In genomic region chr16:46691720-46692119, GRCh38 we compare ENCODE assay signal across 1 cellular context.
TF ChIP-seq lines count a peak whose summit lies in the region.

No MANE protein-coding gene starts in this region.

TF ChIP-seq in GM12878, 131 proteins besides CTCF, POLR2A, EP300 and RAD21:
- TF ChIP-seq YY1 (IDR thresholded peaks at IDR 0.05; ENCODE audit: low read depth, low read length): no peak
- no peak for TF ChIP-seq STAT3 (IDR thresholded peaks at IDR 0.05; ENCODE audit: low read depth, low read length)
- TF ChIP-seq IKZF2 (IDR thresholded peaks at IDR 0.05): peak; percentile 42 to 46; a peak in 2 of 4 replicates
- TF ChIP-seq ATF7 (IDR thresholded peaks at IDR 0.05; ENCODE audit: low read depth): no peak
- TF ChIP-seq SPI1 (IDR thresholded peaks at IDR 0.05; ENCODE audit: borderline replicate concordance, insufficient read depth, low read depth, low read length): no peak
- TF ChIP-seq NKRF (conservative IDR thresholded peaks at IDR 0.05): no peak
- no peak for TF ChIP-seq ZBTB33 (IDR thresholded peaks at IDR 0.05)
- no peak for TF ChIP-seq ZNF24 (IDR thresholded peaks at IDR 0.05)
- no peak for TF ChIP-seq BCL11A (IDR thresholded peaks at IDR 0.05; ENCODE audit: low read depth, low read length)
- TF ChIP-seq NBN (IDR thresholded peaks at IDR 0.05): 0 out of 2 replicates have a peak, but pooled peaks have one; percentile 49
- TF ChIP-seq ZSCAN29 (IDR thresholded peaks at IDR 0.05): no peak
- no peak for TF ChIP-seq POU2F2 (IDR thresholded peaks at IDR 0.05; ENCODE audit: borderline replicate concordance, low read depth, low read length)
- TF ChIP-seq ZZZ3 (IDR thresholded peaks at IDR 0.05; ENCODE audit: control insufficient read depth, insufficient read length, low read depth): peak; percentile 92
- no peak for TF ChIP-seq CREM (IDR thresholded peaks at IDR 0.05; ENCODE audit: low read depth)
- TF ChIP-seq EED (IDR thresholded peaks at IDR 0.05; ENCODE audit: low read depth): 0 out of 2 replicates have a peak, but pooled peaks have one; percentile 33
- TF ChIP-seq NR2F1 (conservative IDR thresholded peaks at IDR 0.05): no peak
- no peak for TF ChIP-seq TBL1XR1 (IDR thresholded peaks at IDR 0.05; ENCODE audit: low read depth, low read length)
- peak; percentile 24; the same call in 1 of the 2 replicates for TF ChIP-seq MTA2 (IDR thresholded peaks at IDR 0.05; ENCODE audit: low read depth)
- no peak for TF ChIP-seq KDM1A (IDR thresholded peaks at IDR 0.05; ENCODE audit: borderline replicate concordance)
- no peak for TF ChIP-seq JUNB (IDR thresholded peaks at IDR 0.05)
- no peak for TF ChIP-seq SMAD1 (IDR thresholded peaks at IDR 0.05; ENCODE audit: low read depth, partially characterized antibody)
- no peak for TF ChIP-seq CBX5 (IDR thresholded peaks at IDR 0.05; ENCODE audit: low read depth)
- 0 out of 2 replicates have a peak, but pooled peaks have one; percentile 16 for TF ChIP-seq RELB (IDR thresholded peaks at IDR 0.05; ENCODE audit: low read depth)
- no peak for TF ChIP-seq HDGF (IDR thresholded peaks at IDR 0.05)
- TF ChIP-seq SP1 (IDR thresholded peaks at IDR 0.05; ENCODE audit: low read depth, low read length): no peak
